ENCODE assay signal across 15 cellular contexts in genomic region chr1:245822997-245823396, GRCh38.
DNase-seq lines count a peak whose midpoint lies in the region; ATAC-seq, FAIRE-seq and TF ChIP-seq lines count a peak whose summit lies in the region.
"Had no signal": no experiment of that assay in that cellular context is flagged by ENCODE, and none has a peak within 500 bp of the region (broad histone marks: within the 10 kb centered on the region; RNA-seq: fewer than 3 reads in every experiment).

No MANE protein-coding gene starts in this region.

- peak; percentile 92 for DNase-seq in ACHN
- peak; percentile 95 for DNase-seq in IMR-90
- DNase-seq in GM12878 (ENCODE audit: low read depth, low spot score), result no peak
- DNase-seq in kidney glomerular epithelial cell (lab: John Stamatoyannopoulos, UW), result peak; percentile 94
- DNase-seq in GM13976 (ENCODE audit: low spot score), result no peak
- no peak for DNase-seq in NCI-H1930 (lab: John Stamatoyannopoulos, UW)
- DNase-seq in NCI-H2029 (lab: John Stamatoyannopoulos, UW), result no peak
- no peak for DNase-seq in lower leg skin (ENCODE audit: low spot score in 2 of 2)
- DNase-seq: activated CD4-positive, alpha-beta T cell treated with anti-CD3 and anti-CD28 coated beads for 48 hours; erythroblast; NCI-H1417; Peyer's patch had no signal

- intact Hi-C loops in IMR-90 (cut with micrococcal nuclease) (no loop called here), GM12878 (cut with micrococcal nuclease; ENCODE audit: unreplicated experiment) (no loop called here), lower leg skin (cut with DNase I; ENCODE audit: low total_unique reads) (no loop called here)

- H3K79me2 ChIP-seq in GM12878 (ENCODE audit: control insufficient read depth, insufficient read depth, low read length), result no peaks in the 10 kb centered on the region

- H3K36me3 ChIP-seq in IMR-90 (ENCODE audit: control insufficient read depth, insufficient read depth, low read length) (no peaks in the 10 kb centered on the region), GM12878 (ENCODE audit: control insufficient read depth in 2 of 2, insufficient read depth in 2 of 2, low read length in 1 of 2) (no peaks in the 10 kb centered on the region)
- H3K36me3 ChIP-seq: Peyer's patch had no signal

- peak; percentile 1; the same call in 1 of the 2 replicates for TF ChIP-seq RAD21 in IMR-90 (IDR thresholded peaks at IDR 0.05; ENCODE audit: low read length)
- no peak for TF ChIP-seq RAD21 in GM12878 (IDR thresholded peaks at IDR 0.05; ENCODE audit: insufficient read depth, low read depth, low read length)

- H3K4me3 ChIP-seq in IMR-90 (ENCODE audit: insufficient read depth, low read depth, low read length), result no peak overlapping the region
- no peak overlapping the region for H3K4me3 ChIP-seq in GM12878
- no peak overlapping the region for H3K4me3 ChIP-seq in lower leg skin (ENCODE audit: low read depth, poor library complexity, severe bottlenecking)
- H3K4me3 ChIP-seq: Peyer's patch, skin epidermis had no signal

- H2AFZ ChIP-seq in IMR-90 (replicated peaks; ENCODE audit: low read length, poor library complexity) (peak overlapping the region; percentile 85), GM12878 (ENCODE audit: control insufficient read depth, low read depth, low read length) (no peak overlapping the region)

- H3K4me2 ChIP-seq in IMR-90 (ENCODE audit: low read depth, low read length) (peak overlapping the region; percentile 34), GM12878 (ENCODE audit: control insufficient read depth, insufficient read depth) (no peak overlapping the region)

- peak overlapping the region; percentile 64 for H3K9ac ChIP-seq in IMR-90 (ENCODE audit: low read depth, low read length)
- no peak overlapping the region for H3K9ac ChIP-seq in GM12878 (ENCODE audit: control insufficient read depth, insufficient read depth, low read length)

- peak overlapping the region; percentile 98 for H3K23ac ChIP-seq in IMR-90 (ENCODE audit: low read depth, low read length)

- H2BK15ac ChIP-seq in IMR-90 (ENCODE audit: low read depth, low read length), result peak overlapping the region; percentile 47

- peak overlapping the region; percentile 92 for H2BK5ac ChIP-seq in IMR-90 (ENCODE audit: low read depth, low read length, poor library complexity, severe bottlenecking)

- peak overlapping the region; percentile 83 for H3K18ac ChIP-seq in IMR-90 (ENCODE audit: low read depth, low read length)

- RAD21 ChIA-PET in GM12878 (lab: Charles Lee; ENCODE audit: unreplicated experiment), result no interaction called here

- H4K91ac ChIP-seq in IMR-90 (ENCODE audit: insufficient read depth, low read depth, low read length), result peak overlapping the region; percentile 94

- H3K9me3 ChIP-seq in IMR-90 (ENCODE audit: control insufficient read depth, insufficient read depth, low read length) (no peaks in the 10 kb centered on the region), GM12878 (replicated peaks; ENCODE audit: control insufficient read depth, insufficient read depth, low read length) (no peaks in the 10 kb centered on the region; the same call in 2 of the 3 replicates)
- H3K9me3 ChIP-seq: Peyer's patch had no signal

- peak overlapping the region; percentile 77 for H3K14ac ChIP-seq in IMR-90 (replicated peaks; ENCODE audit: low read depth, low read length)

- H2BK20ac ChIP-seq in IMR-90 (ENCODE audit: low read depth, low read length), result peak overlapping the region; percentile 95

- FAIRE-seq in GM12878 (lab: Jason Lieb, UNC), result no peak

- TF ChIP-seq EP300 in GM12878 (IDR thresholded peaks at IDR 0.05; ENCODE audit: borderline replicate concordance in 1 of 2, control insufficient read depth in 1 of 2, low read depth in 2 of 2, low read length in 2 of 2), result no peak

- peak overlapping the region; percentile 60 for H4K5ac ChIP-seq in IMR-90 (ENCODE audit: low read depth, low read length)

- H2AK9ac ChIP-seq in IMR-90 (replicated peaks; ENCODE audit: low read depth, low read length, poor library complexity), result peak overlapping the region; percentile 68

- peak overlapping the region; percentile 98 for H2BK120ac ChIP-seq in IMR-90 (ENCODE audit: low read depth, low read length)

- BruUV-seq in IMR-90 (replicated peaks; lab: Mats Ljungman, UMichigan) (no TSS peak), GM12878 (replicated peaks; lab: Mats Ljungman, UMichigan) (no TSS peak)

- WGBS in IMR-90 (ENCODE audit: extremely low coverage in 2 of 2, insufficient read length in 1 of 2), 2 experiments, result 0% methylated on average over 1 of the region's 11 CpGs; no CpG with 5 or more reads in 1 of the 2 experiments
- WGBS in GM12878 (ENCODE audit: insufficient coverage, insufficient replicate concordance, low lambda C conversion rate, missing lambda C conversion rate), result 94% methylated on average over 11 of the region's 11 CpGs
- 69 to 85% methylated on average over 11 of the region's 11 CpGs for WGBS in lower leg skin, 2 donors

- peak overlapping the region; percentile 89 for H3K56ac ChIP-seq in IMR-90 (ENCODE audit: extremely low read depth, insufficient read depth, low read length)

- POLR2A ChIA-PET in IMR-90 (lab: Charles Lee; ENCODE audit: unreplicated experiment) (interaction anchor here (1.1 to 1.5 kb wide), 2 partner anchors 18 to 46 kb away, joined by 4 read pairs; no protein-coding TSS in a partner anchor), GM12878 (lab: Charles Lee) (no interaction called here)

- no peaks in the 10 kb centered on the region for H3K27me3 ChIP-seq in IMR-90 (ENCODE audit: control insufficient read depth, insufficient read depth, low read length)
- no peaks in the 10 kb centered on the region for H3K27me3 ChIP-seq in GM12878 (replicated peaks in 1 of 2; ENCODE audit: control insufficient read depth in 2 of 2, insufficient read depth in 2 of 2, low read length in 1 of 2)
- H3K27me3 ChIP-seq: Peyer's patch had no signal

- 0 out of 2 replicates have a peak, but pooled peaks cover 10% of the 10 kb centered on the region for H3K9me1 ChIP-seq in IMR-90 (ENCODE audit: insufficient read depth, low read length)

- peak overlapping the region; percentile 93 for H3K4ac ChIP-seq in IMR-90 (ENCODE audit: low read depth, low read length)

- H3K4me1 ChIP-seq in IMR-90 (ENCODE audit: control insufficient read depth, insufficient read depth, low read length) (peaks cover 10% of the 10 kb centered on the region), GM12878 (ENCODE audit: control insufficient read depth, insufficient read depth, low read length) (no peaks in the 10 kb centered on the region)
- H3K4me1 ChIP-seq: Peyer's patch had no signal

- no peaks in the 10 kb centered on the region for H3K79me1 ChIP-seq in IMR-90 (ENCODE audit: low read depth in 1 of 2, low read length in 2 of 2)

- peak overlapping the region; percentile 90 for H3K27ac ChIP-seq in IMR-90 (ENCODE audit: insufficient read depth, low read length)
- no peak overlapping the region for H3K27ac ChIP-seq in GM12878 (ENCODE audit: control insufficient read depth, insufficient read depth)
- H3K27ac ChIP-seq: Peyer's patch had no signal

- no peak for TF ChIP-seq CTCF in IMR-90 (conservative IDR thresholded peaks at IDR 0.05; ENCODE audit: low read depth, low read length)
- TF ChIP-seq CTCF in GM12878 (IDR thresholded peaks at IDR 0.05 in 2 of 3, conservative IDR thresholded peaks at IDR 0.05 in 1 of 3; ENCODE audit: control insufficient read depth in 2 of 3, extremely low read depth in 1 of 3, insufficient read depth in 1 of 3, low read depth in 3 of 3, low read length in 3 of 3), result no peak
- no peak for TF ChIP-seq CTCF in GM13976 (IDR thresholded peaks at IDR 0.05; ENCODE audit: borderline replicate concordance, control extremely low read depth, extremely low read depth, insufficient read depth, missing control alignments)
- TF ChIP-seq CTCF in lower leg skin (IDR thresholded peaks at IDR 0.05), result no peak

- H2AK5ac ChIP-seq in IMR-90 (ENCODE audit: low read depth, low read length), result peak overlapping the region; percentile 77

- SMC1A ChIA-PET in GM12878 (lab: Charles Lee; ENCODE audit: uncharacterized antibody, unreplicated experiment), result interaction anchor here (1.2 kb wide), 1 partner anchor 13 kb away, joined by 4 read pairs; no protein-coding TSS in a partner anchor

- in situ Hi-C loops in ACHN (cut with HindIII; ENCODE audit: low pct_ligation_motif_present, low pct_unique_long_range_greater_than_20kb, low sequenced_read_pairs), result no loop called here
- in situ Hi-C loops in IMR-90 (cut with MboI; ENCODE audit: low sequenced_read_pairs), result no loop called here
- in situ Hi-C loops in GM12878 (cut with MboI), result no loop called here
- in situ Hi-C loops in GM13976 (cut with MboI; ENCODE audit: low sequenced_read_pairs, unreplicated experiment), result no loop called here

- ATAC-seq in IMR-90 (ENCODE audit: low read depth) (peak; percentile 96), GM12878 (no peak)
- ATAC-seq: activated naive CD4-positive, alpha-beta T cell treated with anti-CD3 and anti-CD28 coated beads, Interleukin-2, amount 50 U/mL, for 72 hours; stimulated activated memory B cell treated with anti-CD40 and anti-IgM and Interleukin-4, amounts not matched to agents 10 μg/mL and 1 μg/mL and 100 μg/mL, for 72 hours had no signal

- peak overlapping the region; percentile 41 to 89 for H4K8ac ChIP-seq in IMR-90 (ENCODE audit: low read depth in 2 of 2, low read length in 2 of 2)

- dilution Hi-C loops in IMR-90 (cut with HindIII; ENCODE audit: low sequenced_read_pairs, unreplicated experiment), result no loop called here

- H4K20me1 ChIP-seq in IMR-90 (ENCODE audit: insufficient read depth, low read length), result no peaks in the 10 kb centered on the region
- H4K20me1 ChIP-seq in GM12878 (ENCODE audit: control insufficient read depth, insufficient read depth), result no peaks in the 10 kb centered on the region

- CTCF ChIA-PET in IMR-90 (lab: Yijun Ruan, JAX) (interaction anchor here (0.6 to 0.7 kb wide), 2 partner anchors 9 to 145 kb away, joined by 3 to 6 read pairs; no protein-coding TSS in a partner anchor), GM12878 (lab: Yijun Ruan, JAX) (interaction anchor here (1.1 kb wide), 1 partner anchor 10 kb away, joined by 3 read pairs; no protein-coding TSS in a partner anchor)

- TF ChIP-seq POLR2A in IMR-90 (IDR thresholded peaks at IDR 0.05; ENCODE audit: low read depth, low read length), result no peak
- TF ChIP-seq POLR2A in GM12878 (IDR thresholded peaks at IDR 0.05; ENCODE audit: low read depth, low read length), result no peak
- TF ChIP-seq POLR2A in lower leg skin (IDR thresholded peaks at IDR 0.05), result no peak

TF ChIP-seq in IMR-90, 13 proteins besides CTCF, POLR2A, EP300 and RAD21 (continues in another document):
- TF ChIP-seq BHLHE40 (IDR thresholded peaks at IDR 0.05; ENCODE audit: low read depth, low read length) (peak; percentile 94), RFX5 (IDR thresholded peaks at IDR 0.05; ENCODE audit: low read depth, low read length) (no peak), CEBPB (IDR thresholded peaks at IDR 0.05; ENCODE audit: low read depth, low read length) (peak; percentile 99), RCOR1 (IDR thresholded peaks at IDR 0.05; ENCODE audit: insufficient replicate concordance, low read length) (no peak)

TF ChIP-seq in GM12878, 131 proteins besides CTCF, POLR2A, EP300 and RAD21 (continues in another document):
- TF ChIP-seq SPI1 (IDR thresholded peaks at IDR 0.05; ENCODE audit: borderline replicate concordance, insufficient read depth, low read depth, low read length), result no peak
- no peak for TF ChIP-seq RB1 (IDR thresholded peaks at IDR 0.05; ENCODE audit: borderline replicate concordance)

Comparison
In these comparisons a context has a peak if more than half of its experiments do, and no peak if none do; other contexts are left out.
1. DNase-seq: peak in ACHN (single experiment), IMR-90 (single experiment) and kidney glomerular epithelial cell (single experiment); none in GM12878 (single experiment), GM13976 (single experiment), NCI-H1930 (0 of 2), NCI-H2029 (single experiment) and lower leg skin (0 of 2).